Comparison of ENCODE assay signal across 19 cellular contexts in the genomic region with DNA sequence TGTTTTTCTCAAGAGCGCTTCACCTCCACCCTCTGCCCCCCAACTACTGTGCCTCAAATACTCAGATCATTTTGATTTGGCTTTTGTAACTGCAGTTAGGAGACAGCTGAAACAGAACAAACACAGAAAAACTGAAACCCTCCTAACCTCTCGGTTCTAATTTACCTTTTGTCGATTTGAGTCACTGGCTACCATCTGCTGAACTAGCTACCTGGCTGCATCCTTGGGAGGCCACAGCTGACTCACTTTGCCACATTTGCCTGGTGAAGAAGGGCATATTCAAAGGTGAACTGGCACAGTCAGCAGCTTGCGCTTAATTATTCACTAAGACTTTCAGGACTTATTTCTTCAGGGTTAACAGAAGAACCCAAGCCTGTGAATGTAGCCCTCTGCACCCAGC.
DNase-seq lines count a peak whose midpoint lies in the region; ATAC-seq lines count a peak whose summit lies in the region.
"Had no signal": no experiment of that assay in that cellular context is flagged by ENCODE, and none has a peak within 500 bp of the region (broad histone marks: within the 10 kb centered on the region; RNA-seq: fewer than 3 reads in every experiment).

No MANE protein-coding gene starts in this region.

- H3K27ac Mint-ChIP-seq in activated naive CD4-positive, alpha-beta T cell treated with anti-CD3 and anti-CD28 coated beads for 36 hours, result no peak overlapping the region
- H3K27ac Mint-ChIP-seq in T-helper 1 cell treated with Interleukin-12 subunit alpha and Interleukin-12 subunit beta and Interleukin-4 antibody, amounts not matched to agents 30 μg/mL and 1 μg/mL, for 36 hours, result peak overlapping the region; percentile 12
- H3K27ac Mint-ChIP-seq in stimulated activated effector memory CD8-positive, alpha-beta T cell treated with anti-CD3 and anti-CD28 coated beads, Interleukin-12 subunit alpha, Interleukin-12 subunit beta, amount 100 ng/mL, for 72 hours, result peak overlapping the region; percentile 35
- H3K27ac Mint-ChIP-seq: activated naive CD8-positive, alpha-beta T cell treated with anti-CD3 and anti-CD28 coated beads, Interleukin-2, amount 10 ng/mL, durations not matched to agents 7 days and 5 days; mesothelial cell of epicardium had no signal

- no peaks in the 10 kb centered on the region for H3K9me3 Mint-ChIP-seq in activated naive CD4-positive, alpha-beta T cell treated with anti-CD3 and anti-CD28 coated beads for 36 hours
- H3K9me3 Mint-ChIP-seq in T-helper 1 cell treated with Interleukin-12 subunit alpha and Interleukin-12 subunit beta and Interleukin-4 antibody, amounts not matched to agents 30 μg/mL and 1 μg/mL, for 36 hours, result no peaks in the 10 kb centered on the region
- no peaks in the 10 kb centered on the region for H3K9me3 Mint-ChIP-seq in stimulated activated effector memory CD8-positive, alpha-beta T cell treated with anti-CD3 and anti-CD28 coated beads, Interleukin-12 subunit alpha, Interleukin-12 subunit beta, amount 100 ng/mL, for 72 hours
- H3K9me3 Mint-ChIP-seq: activated naive CD8-positive, alpha-beta T cell treated with anti-CD3 and anti-CD28 coated beads, Interleukin-2, amount 10 ng/mL, durations not matched to agents 7 days and 5 days; central memory CD8-positive, alpha-beta T cell; mesothelial cell of epicardium had no signal

- CTCF ChIA-PET in activated naive CD4-positive, alpha-beta T cell treated with anti-CD3 and anti-CD28 coated beads for 36 hours (lab: Charles Lee), result no interaction called here

- DNase-seq in activated naive CD4-positive, alpha-beta T cell treated with anti-CD3 and anti-CD28 coated beads for 36 hours, result peak; percentile 30
- no peak for DNase-seq in activated naive CD4-positive, alpha-beta T cell treated with anti-CD3 and anti-CD28 coated beads, Interleukin-2, amount 50 U/mL, for 16 hours
- peak in 1 of 2 donors; percentile 67 for DNase-seq in stimulated activated effector memory CD8-positive, alpha-beta T cell treated with anti-CD3 and anti-CD28 coated beads, Interleukin-12 subunit alpha, Interleukin-12 subunit beta, amount 100 ng/mL, for 72 hours (ENCODE audit: low spot score in 2 of 2)
- DNase-seq in GF-D8 (lab: John Stamatoyannopoulos, UW), result no peak
- no peak for DNase-seq in cerebellum (ENCODE audit: low spot score)
- DNase-seq: activated CD4-positive, CD25-positive, alpha-beta regulatory T cell treated with anti-CD3 and anti-CD28 coated beads, Interleukin-2, amount 50 U/mL, for 72 hours; activated naive CD8-positive, alpha-beta T cell treated with anti-CD3 and anti-CD28 coated beads, Interleukin-2, amount 10 ng/mL, durations not matched to agents 7 days and 5 days; Caco-2; KBM-7; NCI-H1436; NCI-H524; occipital lobe; tibial artery had no signal

- no peaks in the 10 kb centered on the region for H3K36me3 Mint-ChIP-seq in activated naive CD4-positive, alpha-beta T cell treated with anti-CD3 and anti-CD28 coated beads for 36 hours (ENCODE audit: low read depth)
- peaks cover 1% of the 10 kb centered on the region for H3K36me3 Mint-ChIP-seq in T-helper 1 cell treated with Interleukin-12 subunit alpha and Interleukin-12 subunit beta and Interleukin-4 antibody, amounts not matched to agents 30 μg/mL and 1 μg/mL, for 36 hours (ENCODE audit: low read depth)
- H3K36me3 Mint-ChIP-seq in stimulated activated effector memory CD8-positive, alpha-beta T cell treated with anti-CD3 and anti-CD28 coated beads, Interleukin-12 subunit alpha, Interleukin-12 subunit beta, amount 100 ng/mL, for 72 hours, result no peaks in the 10 kb centered on the region
- H3K36me3 Mint-ChIP-seq: activated naive CD8-positive, alpha-beta T cell treated with anti-CD3 and anti-CD28 coated beads, Interleukin-2, amount 10 ng/mL, durations not matched to agents 7 days and 5 days; mesothelial cell of epicardium had no signal

- H3K27me3 Mint-ChIP-seq in activated naive CD4-positive, alpha-beta T cell treated with anti-CD3 and anti-CD28 coated beads for 36 hours (ENCODE audit: low read depth), result no peaks in the 10 kb centered on the region
- no peaks in the 10 kb centered on the region for H3K27me3 Mint-ChIP-seq in T-helper 1 cell treated with Interleukin-12 subunit alpha and Interleukin-12 subunit beta and Interleukin-4 antibody, amounts not matched to agents 30 μg/mL and 1 μg/mL, for 36 hours (ENCODE audit: low read depth)
- H3K27me3 Mint-ChIP-seq: central memory CD8-positive, alpha-beta T cell had no signal

- no peak overlapping the region for H3K4me3 Mint-ChIP-seq in activated naive CD4-positive, alpha-beta T cell treated with anti-CD3 and anti-CD28 coated beads for 36 hours
- H3K4me3 Mint-ChIP-seq in T-helper 1 cell treated with Interleukin-12 subunit alpha and Interleukin-12 subunit beta and Interleukin-4 antibody, amounts not matched to agents 30 μg/mL and 1 μg/mL, for 36 hours, result no peak overlapping the region
- H3K4me3 Mint-ChIP-seq in stimulated activated effector memory CD8-positive, alpha-beta T cell treated with anti-CD3 and anti-CD28 coated beads, Interleukin-12 subunit alpha, Interleukin-12 subunit beta, amount 100 ng/mL, for 72 hours, result no peak overlapping the region
- H3K4me3 Mint-ChIP-seq: activated naive CD8-positive, alpha-beta T cell treated with anti-CD3 and anti-CD28 coated beads, Interleukin-2, amount 10 ng/mL, durations not matched to agents 7 days and 5 days; central memory CD8-positive, alpha-beta T cell; mesothelial cell of epicardium had no signal

- peaks cover 27% of the 10 kb centered on the region for H3K4me1 Mint-ChIP-seq in activated naive CD4-positive, alpha-beta T cell treated with anti-CD3 and anti-CD28 coated beads for 36 hours (ENCODE audit: low read depth)
- peaks cover 56% of the 10 kb centered on the region for H3K4me1 Mint-ChIP-seq in T-helper 1 cell treated with Interleukin-12 subunit alpha and Interleukin-12 subunit beta and Interleukin-4 antibody, amounts not matched to agents 30 μg/mL and 1 μg/mL, for 36 hours (ENCODE audit: low read depth)
- H3K4me1 Mint-ChIP-seq in stimulated activated effector memory CD8-positive, alpha-beta T cell treated with anti-CD3 and anti-CD28 coated beads, Interleukin-12 subunit alpha, Interleukin-12 subunit beta, amount 100 ng/mL, for 72 hours, result peaks cover 19% of the 10 kb centered on the region

- ATAC-seq in GM21528 (IDR thresholded peaks at IDR 0.05; ENCODE audit: low FRiP score, unreplicated experiment) (peak; percentile 52), GM18511 (IDR thresholded peaks at IDR 0.05; ENCODE audit: unreplicated experiment) (no peak)
- ATAC-seq in stimulated activated effector memory CD8-positive, alpha-beta T cell treated with anti-CD3 and anti-CD28 coated beads, Interleukin-12 subunit alpha, Interleukin-12 subunit beta, amount 100 ng/mL, for 72 hours, result peak; percentile 93
- ATAC-seq: gastroesophageal sphincter had no signal

- intact Hi-C loops in activated naive CD4-positive, alpha-beta T cell treated with anti-CD3 and anti-CD28 coated beads for 36 hours (cut with micrococcal nuclease), result no loop called here
